8 cellular contexts compared by ENCODE assay signal in genomic region chr3:131794766-131795381, GRCh38.
A peak's percentile ranks its signal among the peaks of the same experiment; 100 is the strongest.
DNase-seq lines count a peak whose midpoint lies in the region; ATAC-seq, FAIRE-seq and TF ChIP-seq lines count a peak whose summit lies in the region.

No MANE protein-coding gene starts in this region.

- H3K4me1 Mint-ChIP-seq in CD4-positive, CD25-positive, alpha-beta regulatory T cell = no peaks in the 10 kb centered on the region
- peaks cover 15% of the 10 kb centered on the region for H3K4me1 Mint-ChIP-seq in activated B cell treated with CpG ODN at 0.5 μM for 24 hours
- peaks cover 23% of the 10 kb centered on the region for H3K4me1 Mint-ChIP-seq in glutamatergic neuron (ENCODE audit: low read depth, unreplicated experiment)

- intact Hi-C loops in activated B cell treated with CpG ODN at 0.5 μM for 24 hours (cut with micrococcal nuclease) = loop anchor here (1.0 to 2.0 kb wide), 3 partner anchors 385 to 762 kb away; no protein-coding TSS in a partner anchor

- peaks cover 2% of the 10 kb centered on the region for H3K27me3 ChIP-seq in CD4-positive, CD25-positive, alpha-beta regulatory T cell (ENCODE audit: control insufficient read depth, insufficient read depth, low read length)

- no peak overlapping the region for H3K4me3 ChIP-seq in CD4-positive, CD25-positive, alpha-beta regulatory T cell (ENCODE audit: low read depth, low read length)

- POLR2A ChIA-PET in activated B cell treated with CpG ODN at 0.5 μM for 24 hours (lab: Charles Lee) = no interaction called here

- FAIRE-seq in GM12891 (lab: Jason Lieb, UNC) = peak; percentile 95

- no peak overlapping the region for H3K27ac ChIP-seq in CD4-positive, CD25-positive, alpha-beta regulatory T cell (ENCODE audit: insufficient read depth, low read length, poor library complexity, severe bottlenecking)

- no peaks in the 10 kb centered on the region for H3K36me3 ChIP-seq in CD4-positive, CD25-positive, alpha-beta regulatory T cell (ENCODE audit: control insufficient read depth, insufficient read depth, low read length)

- peak in 2 of 3 donors; percentile 26 to 49 for DNase-seq in CD4-positive, CD25-positive, alpha-beta regulatory T cell
- DNase-seq in GM12891 (ENCODE audit: insufficient read length, low spot score) (no peak), NCI-H1694 treated with DMSO at 0.1 percent for 48 hours (lab: John Stamatoyannopoulos, UW) (peak; percentile 21), activated B cell treated with CpG ODN at 0.5 μM for 24 hours (no peak), glutamatergic neuron (peak; percentile 28), pons (ENCODE audit: low spot score) (peak; percentile 55)

- no peak for ATAC-seq in CD4-positive, CD25-positive, alpha-beta regulatory T cell (ENCODE audit: low read depth in 2 of 2)
- ATAC-seq in HG02852 (IDR thresholded peaks at IDR 0.05; ENCODE audit: unreplicated experiment) (peak; percentile 56), activated B cell treated with CpG ODN at 0.5 μM for 24 hours (ENCODE audit: low read depth) (peak; percentile 66), HG03139 (IDR thresholded peaks at IDR 0.05; ENCODE audit: unreplicated experiment) (no peak)

- TF ChIP-seq CTCF in activated B cell treated with CpG ODN at 0.5 μM for 24 hours (IDR thresholded peaks at IDR 0.05) (no peak), glutamatergic neuron (IDR thresholded peaks at IDR 0.05; ENCODE audit: partially characterized antibody, unreplicated experiment) (peak; percentile 96)

- CTCF ChIA-PET in activated B cell treated with CpG ODN at 0.5 μM for 24 hours (lab: Charles Lee) = interaction anchor here (0.7 to 2.4 kb wide), 7 partner anchors 10 to 763 kb away, joined by 3 to 9 read pairs (median 4); no protein-coding TSS in a partner anchor

- H3K36me3 Mint-ChIP-seq in CD4-positive, CD25-positive, alpha-beta regulatory T cell = no peaks in the 10 kb centered on the region
- no peaks in the 10 kb centered on the region for H3K36me3 Mint-ChIP-seq in activated B cell treated with CpG ODN at 0.5 μM for 24 hours (ENCODE audit: low read depth)
- H3K36me3 Mint-ChIP-seq in glutamatergic neuron (ENCODE audit: unreplicated experiment) = no peaks in the 10 kb centered on the region

- H3K9me3 Mint-ChIP-seq in CD4-positive, CD25-positive, alpha-beta regulatory T cell = no peaks in the 10 kb centered on the region
- no peaks in the 10 kb centered on the region for H3K9me3 Mint-ChIP-seq in activated B cell treated with CpG ODN at 0.5 μM for 24 hours
- no peaks in the 10 kb centered on the region for H3K9me3 Mint-ChIP-seq in glutamatergic neuron (ENCODE audit: unreplicated experiment)

- H3K27me3 Mint-ChIP-seq in CD4-positive, CD25-positive, alpha-beta regulatory T cell = peaks cover 16% of the 10 kb centered on the region
- peaks cover 14% of the 10 kb centered on the region for H3K27me3 Mint-ChIP-seq in activated B cell treated with CpG ODN at 0.5 μM for 24 hours
- no peaks in the 10 kb centered on the region for H3K27me3 Mint-ChIP-seq in glutamatergic neuron (ENCODE audit: unreplicated experiment)

- no peak for TF ChIP-seq POLR2A in GM12891 (IDR thresholded peaks at IDR 0.05; ENCODE audit: low read depth, low read length)

- H3K4me1 ChIP-seq in CD4-positive, CD25-positive, alpha-beta regulatory T cell (ENCODE audit: control insufficient read depth, insufficient read depth, low read length, poor library complexity, severe bottlenecking) = no peaks in the 10 kb centered on the region

- no peak overlapping the region for H3K4me3 Mint-ChIP-seq in CD4-positive, CD25-positive, alpha-beta regulatory T cell
- H3K4me3 Mint-ChIP-seq in activated B cell treated with CpG ODN at 0.5 μM for 24 hours = no peak overlapping the region
- peak overlapping the region; percentile 14 for H3K4me3 Mint-ChIP-seq in glutamatergic neuron (ENCODE audit: unreplicated experiment)

- no peak overlapping the region for H3K27ac Mint-ChIP-seq in CD4-positive, CD25-positive, alpha-beta regulatory T cell
- H3K27ac Mint-ChIP-seq in activated B cell treated with CpG ODN at 0.5 μM for 24 hours (no peak overlapping the region), glutamatergic neuron (ENCODE audit: unreplicated experiment) (peak overlapping the region; percentile 62)

- no peaks in the 10 kb centered on the region for H3K9me3 ChIP-seq in CD4-positive, CD25-positive, alpha-beta regulatory T cell (ENCODE audit: control insufficient read depth in 2 of 2, low read length in 2 of 2)

TF ChIP-seq in GM12891, 5 proteins besides CTCF, POLR2A, EP300 and RAD21:
- TF ChIP-seq POU2F2 (IDR thresholded peaks at IDR 0.05; ENCODE audit: low read depth, low read length) = no peak
- TF ChIP-seq PAX5 (IDR thresholded peaks at IDR 0.05; ENCODE audit: insufficient read depth, low read length, severe bottlenecking) = no peak
- no peak for TF ChIP-seq POLR2AphosphoS5 (IDR thresholded peaks at IDR 0.05; ENCODE audit: low read depth, low read length)
- no peak for TF ChIP-seq TAF1 (IDR thresholded peaks at IDR 0.05; ENCODE audit: low read depth, low read length)
- no peak for TF ChIP-seq SPI1 (IDR thresholded peaks at IDR 0.05; ENCODE audit: low read depth, low read length)

Comparison
In these comparisons a context has a peak if more than half of its experiments do, and no peak if none do; other contexts are left out.
1. ATAC-seq: peak in HG02852 (single experiment) and activated B cell treated with CpG ODN at 0.5 μM for 24 hours (single experiment); none in CD4-positive, CD25-positive, alpha-beta regulatory T cell (0 of 2) and HG03139 (single experiment).
2. DNase-seq: peak in CD4-positive, CD25-positive, alpha-beta regulatory T cell (2 of 3), NCI-H1694 treated with DMSO at 0.1 percent for 48 hours (single experiment), glutamatergic neuron (single experiment) and pons (single experiment); none in GM12891 (single experiment) and activated B cell treated with CpG ODN at 0.5 μM for 24 hours (single experiment).